11 cellular contexts compared by ENCODE assay signal in the genomic region with DNA sequence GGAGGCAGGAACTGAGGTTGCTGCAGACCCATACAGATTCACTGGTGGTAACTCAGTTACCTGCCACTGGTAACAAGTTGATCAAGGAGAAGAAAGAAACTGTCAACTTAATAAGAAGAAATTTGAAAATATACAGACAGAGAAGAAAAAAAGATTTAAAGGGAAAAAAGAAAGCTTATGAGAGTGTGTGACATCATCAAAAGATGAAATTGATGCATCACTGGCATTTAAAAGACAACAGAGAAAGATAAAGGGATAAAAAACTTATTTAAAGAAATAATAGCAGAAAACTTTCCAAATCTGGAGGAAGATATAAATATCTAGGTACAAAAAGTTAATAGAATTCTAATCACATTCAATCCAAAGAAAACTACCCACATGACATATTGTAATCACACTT.
"Had no signal": no experiment of that assay in that cellular context is flagged by ENCODE, and none has a peak within 500 bp of the region (broad histone marks: within the 10 kb centered on the region; RNA-seq: fewer than 3 reads in every experiment).

No MANE protein-coding gene starts in this region.

- DNase-seq: GM23248, GOT3, H7, H9, HCEC 1CT, HFFc6 had no signal

- H3K9me3 Mint-ChIP-seq: GM23338 had no signal

- H3K9ac ChIP-seq: GM23248 had no signal

- H3K4me1 ChIP-seq: HAP-1 had no signal

- H3K4me2 ChIP-seq: GM23338 had no signal

- H3K4me3 ChIP-seq: GM23248, GM23338, HAP-1 had no signal

- H3K27ac ChIP-seq: GM23248 had no signal

- H3K9me3 ChIP-seq: HAP-1 had no signal

- H3K4me3 Mint-ChIP-seq: GM23338, H9, HFFc6 had no signal

- ATAC-seq: GM23338, HCT116 had no signal

- H2AFZ ChIP-seq: GM23248, GM23338 had no signal

- FAIRE-seq: H1, H54 had no signal

- H3K27ac Mint-ChIP-seq: GM23338, H9, HFFc6 had no signal

- H3K36me3 ChIP-seq: HAP-1 had no signal
